In genomic region chr6:63351995-63352586, GRCh38 we compare ENCODE assay signal across 9 cellular contexts. TPM values are rescaled to one million over a fixed set of nuclear protein-coding genes. Genes with fewer than 3 reads are reported as not detected.
A peak's percentile ranks its signal among the peaks of the same experiment; 100 is the strongest.
DNase-seq lines count a peak whose midpoint lies in the region; ATAC-seq and FAIRE-seq lines count a peak whose summit lies in the region.
"Had no signal": no experiment of that assay in that cellular context is flagged by ENCODE, and none has a peak within 500 bp of the region (broad histone marks: within the 10 kb centered on the region; RNA-seq: fewer than 3 reads in every experiment).

No MANE protein-coding gene starts in this region.

- no peaks in the 10 kb centered on the region for H3K9me3 Mint-ChIP-seq in stimulated activated naive CD8-positive, alpha-beta T cell treated with anti-CD3 and anti-CD28 coated beads, Interleukin-15, Interleukin-2, amounts not matched to agents 100 ng/mL and 50 ng/mL, for 24 hours
- H3K9me3 Mint-ChIP-seq in stimulated activated effector memory CD8-positive, alpha-beta T cell treated with anti-CD3 and anti-CD28 coated beads, Interleukin-12 subunit alpha, Interleukin-12 subunit beta, amount 100 ng/mL, for 72 hours, result no peaks in the 10 kb centered on the region

- peak overlapping the region; percentile 67 for H3K27ac Mint-ChIP-seq in stimulated activated naive CD8-positive, alpha-beta T cell treated with anti-CD3 and anti-CD28 coated beads, Interleukin-15, Interleukin-2, amounts not matched to agents 100 ng/mL and 50 ng/mL, for 24 hours
- no peak overlapping the region for H3K27ac Mint-ChIP-seq in stimulated activated effector memory CD8-positive, alpha-beta T cell treated with anti-CD3 and anti-CD28 coated beads, Interleukin-12 subunit alpha, Interleukin-12 subunit beta, amount 100 ng/mL, for 72 hours

- no peaks in the 10 kb centered on the region for H3K36me3 Mint-ChIP-seq in stimulated activated naive CD8-positive, alpha-beta T cell treated with anti-CD3 and anti-CD28 coated beads, Interleukin-15, Interleukin-2, amounts not matched to agents 100 ng/mL and 50 ng/mL, for 24 hours (ENCODE audit: low read depth)
- no peaks in the 10 kb centered on the region for H3K36me3 Mint-ChIP-seq in stimulated activated effector memory CD8-positive, alpha-beta T cell treated with anti-CD3 and anti-CD28 coated beads, Interleukin-12 subunit alpha, Interleukin-12 subunit beta, amount 100 ng/mL, for 72 hours

- no peaks in the 10 kb centered on the region for H3K27me3 ChIP-seq in small intestine (ENCODE audit: control insufficient read depth in 2 of 2, insufficient read depth in 2 of 2, low read length in 2 of 2)

- ATAC-seq in stimulated activated naive CD8-positive, alpha-beta T cell treated with anti-CD3 and anti-CD28 coated beads, Interleukin-15, Interleukin-2, amounts not matched to agents 100 U/mL and 50 U/mL, for 24 hours, result no peak
- peak; percentile 36 for ATAC-seq in HG02610 (IDR thresholded peaks at IDR 0.05; ENCODE audit: unreplicated experiment)
- ATAC-seq in stimulated activated effector memory CD8-positive, alpha-beta T cell treated with anti-CD3 and anti-CD28 coated beads, Interleukin-12 subunit alpha, Interleukin-12 subunit beta, amount 100 ng/mL, for 72 hours, result no peak

- no peak for DNase-seq in stimulated activated naive CD8-positive, alpha-beta T cell treated with anti-CD3 and anti-CD28 coated beads, Interleukin-15, Interleukin-2, amounts not matched to agents 100 U/mL and 50 U/mL, for 24 hours
- DNase-seq in NCI-H460 (ENCODE audit: extremely low read depth, low read depth) (peak; percentile 9), epithelial cell of prostate (ENCODE audit: low read depth, low spot score) (peak; percentile 10), small intestine (peak; percentile 43), NCI-H187 treated with DMSO at 0.1 percent for 48 hours (lab: John Stamatoyannopoulos, UW) (no peak)
- DNase-seq in stimulated activated effector memory CD8-positive, alpha-beta T cell treated with anti-CD3 and anti-CD28 coated beads, Interleukin-12 subunit alpha, Interleukin-12 subunit beta, amount 100 ng/mL, for 72 hours (ENCODE audit: low spot score in 2 of 2), result no peak

- FAIRE-seq in small intestine (lab: Jason Lieb, UNC), result no peak

- H3K27ac ChIP-seq in epithelial cell of prostate (no peak overlapping the region), small intestine (ENCODE audit: low read depth in 1 of 2, low read length in 1 of 2) (peak overlapping the region in 1 of 2 donors; percentile 45)

- H3K4me3 Mint-ChIP-seq in stimulated activated naive CD8-positive, alpha-beta T cell treated with anti-CD3 and anti-CD28 coated beads, Interleukin-15, Interleukin-2, amounts not matched to agents 100 ng/mL and 50 ng/mL, for 24 hours, result peak overlapping the region; percentile 12
- H3K4me3 Mint-ChIP-seq in stimulated activated effector memory CD8-positive, alpha-beta T cell treated with anti-CD3 and anti-CD28 coated beads, Interleukin-12 subunit alpha, Interleukin-12 subunit beta, amount 100 ng/mL, for 72 hours, result no peak overlapping the region

- H3K4me3 ChIP-seq in small intestine (ENCODE audit: low read depth in 1 of 2, low read length in 2 of 2), result no peak overlapping the region

- 48 to 61% (median 55%) methylated on average over 6 of the region's 6 CpGs for WGBS in small intestine, 3 donors

- H3K27me3 Mint-ChIP-seq in stimulated activated naive CD8-positive, alpha-beta T cell treated with anti-CD3 and anti-CD28 coated beads, Interleukin-15, Interleukin-2, amounts not matched to agents 100 ng/mL and 50 ng/mL, for 24 hours, result peaks cover 14% of the 10 kb centered on the region

- H3K4me1 ChIP-seq in small intestine (ENCODE audit: control insufficient read depth in 2 of 2, insufficient read depth in 1 of 2, low read depth in 1 of 2, low read length in 1 of 2), result no peaks in the 10 kb centered on the region

- no peaks in the 10 kb centered on the region for H3K9me3 ChIP-seq in small intestine (ENCODE audit: control insufficient read depth, low read depth)

- H3K4me1 Mint-ChIP-seq in stimulated activated naive CD8-positive, alpha-beta T cell treated with anti-CD3 and anti-CD28 coated beads, Interleukin-15, Interleukin-2, amounts not matched to agents 100 ng/mL and 50 ng/mL, for 24 hours (ENCODE audit: low read depth), result peaks cover 13% of the 10 kb centered on the region
- peaks cover 9% of the 10 kb centered on the region for H3K4me1 Mint-ChIP-seq in stimulated activated effector memory CD8-positive, alpha-beta T cell treated with anti-CD3 and anti-CD28 coated beads, Interleukin-12 subunit alpha, Interleukin-12 subunit beta, amount 100 ng/mL, for 72 hours

- H3K36me3 ChIP-seq in small intestine (ENCODE audit: control insufficient read depth in 2 of 2, insufficient read depth in 2 of 2, low read length in 2 of 2), result no peaks in the 10 kb centered on the region

RNA-seq across cellular contexts. Expression of gene LGSN, which starts 32.3 kb away (rescaled TPM):
- 15.0 and 17.1 TPM in 2 replicates for total RNA-seq in NCI-H460 (2014; rRNA removed; shearing (Covaris generic))
- polyA plus RNA-seq in NCI-H460 (2014; cell fraction: nucleus; rRNA removed), result 18.0 and 20.5 TPM in 2 replicates
- polyA plus RNA-seq in small intestine, result not detected
- total RNA-seq: pulmonary artery endothelial cell had no signal

Comparison
In these comparisons a context has a peak if more than half of its experiments do, and no peak if none do; other contexts are left out.
1. DNase-seq: peak in NCI-H460 (single experiment), epithelial cell of prostate (single experiment) and small intestine (single experiment); none in stimulated activated naive CD8-positive, alpha-beta T cell treated with anti-CD3 and anti-CD28 coated beads, Interleukin-15, Interleukin-2, amounts not matched to agents 100 U/mL and 50 U/mL, for 24 hours (single experiment), stimulated activated effector memory CD8-positive, alpha-beta T cell treated with anti-CD3 and anti-CD28 coated beads, Interleukin-12 subunit alpha, Interleukin-12 subunit beta, amount 100 ng/mL, for 72 hours (0 of 2) and NCI-H187 treated with DMSO at 0.1 percent for 48 hours (single experiment).